1 cellular context compared by ENCODE assay signal in the genomic region with DNA sequence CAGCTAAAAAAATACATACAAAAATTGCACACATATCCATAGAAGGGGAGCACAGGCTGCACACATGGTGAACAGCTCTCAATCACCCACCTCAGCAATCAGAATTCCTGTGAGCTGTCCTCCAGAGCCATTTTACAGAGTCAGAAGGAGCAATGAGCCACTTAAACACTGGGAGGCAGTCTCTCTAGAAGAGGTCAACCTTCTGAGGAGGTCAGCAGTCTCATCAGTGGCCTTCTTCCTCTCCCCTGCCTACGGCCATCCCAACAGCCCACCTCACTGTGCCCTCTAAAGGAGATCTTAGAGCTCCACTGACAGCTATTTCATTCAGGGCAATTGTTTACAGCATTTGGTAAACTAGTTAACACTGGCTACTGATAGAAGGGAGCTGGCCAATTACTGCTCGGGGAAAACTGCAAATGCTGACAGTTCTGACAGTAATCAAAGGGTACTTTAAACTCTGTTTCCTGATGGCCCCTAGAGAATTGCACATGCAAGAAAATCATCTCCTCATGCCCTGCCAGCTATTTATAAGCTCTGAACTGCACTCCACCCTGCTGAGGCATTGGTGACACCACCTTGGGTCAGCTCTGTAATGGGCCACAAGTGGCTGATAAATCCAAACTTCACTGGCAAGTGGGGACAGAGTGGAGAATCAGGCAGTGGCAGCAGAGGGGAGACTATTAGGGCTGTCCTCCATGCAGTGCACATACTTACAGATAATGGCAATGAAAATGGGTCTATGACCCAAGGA.
TF ChIP-seq lines count a peak whose summit lies in the region.

No MANE protein-coding gene starts in this region.

TF ChIP-seq in K562, 482 proteins besides CTCF, POLR2A, EP300 and RAD21:
- TF ChIP-seq L3MBTL2 (IDR thresholded peaks at IDR 0.05): no peak
- TF ChIP-seq TAF1 (IDR thresholded peaks at IDR 0.05; ENCODE audit: control insufficient read depth, extremely low read depth, insufficient read depth, low read length, severe bottlenecking): no peak
- no peak for TF ChIP-seq ELK1 (CRISPR knock-in tag; IDR thresholded peaks at IDR 0.05)
- no peak for TF ChIP-seq MEF2D (tag; conservative IDR thresholded peaks at IDR 0.05; ENCODE audit: low read depth)
- TF ChIP-seq HNRNPH1 (optimal IDR thresholded peaks at IDR 0.05; ENCODE audit: low read depth, low read length): no peak
- no peak for TF ChIP-seq ZNF318 (IDR thresholded peaks at IDR 0.05; ENCODE audit: borderline replicate concordance in 1 of 2, low read depth in 1 of 2)
- TF ChIP-seq NR2C2 (CRISPR knock-in tag; IDR thresholded peaks at IDR 0.05): no peak
- TF ChIP-seq NR2C2 (tag; IDR thresholded peaks at IDR 0.05): no peak
